1 cellular context compared by ENCODE assay signal in genomic region chr6:52261229-52261628, GRCh38.
TF ChIP-seq lines count a peak whose summit lies in the region.

No MANE protein-coding gene starts in this region.

TF ChIP-seq in IMR-90, 13 proteins besides CTCF, POLR2A, EP300 and RAD21:
- TF ChIP-seq ELK1 (IDR thresholded peaks at IDR 0.05; ENCODE audit: borderline replicate concordance, low read depth, low read length) (no peak), RCOR1 (IDR thresholded peaks at IDR 0.05; ENCODE audit: insufficient replicate concordance, low read length) (peak; percentile 49), CHD1 (IDR thresholded peaks at IDR 0.05; ENCODE audit: low read depth, low read length) (no peak), NFE2L2 (IDR thresholded peaks at IDR 0.05; ENCODE audit: low read depth, low read length) (no peak), MAZ (IDR thresholded peaks at IDR 0.05; ENCODE audit: borderline replicate concordance, low read depth, low read length) (no peak)
